1 cellular context compared by ENCODE assay signal in genomic region chr3:10292505-10293419, GRCh38.
TF ChIP-seq lines count a peak whose summit lies in the region.

TSS of gene GHRL (minus strand) at chr3:10292947. CDS start at chr3:10290180, 2,767 bp downstream.

TF ChIP-seq in K562, 482 proteins besides CTCF, POLR2A, EP300 and RAD21 (continued from another document and continues in another):
- no peak for TF ChIP-seq ZNF518B (CRISPR knock-in tag; IDR thresholded peaks at IDR 0.05)
- TF ChIP-seq RCOR1 (IDR thresholded peaks at IDR 0.05; ENCODE audit: borderline replicate concordance in 1 of 2, low read depth in 2 of 2, low read length in 2 of 2) = peak in 1 of 2 experiments; percentile 24; a peak in 1 of 4 replicates
- TF ChIP-seq COPS2 (conservative IDR thresholded peaks at IDR 0.05) = no peak
- no peak for TF ChIP-seq ZNF695 (CRISPR knock-in tag; IDR thresholded peaks at IDR 0.05)
- TF ChIP-seq GABPB1 (CRISPR knock-in tag; IDR thresholded peaks at IDR 0.05) = peak; percentile 63; the same call in 1 of the 2 replicates
- no peak for TF ChIP-seq CHD4 (IDR thresholded peaks at IDR 0.05; ENCODE audit: insufficient read depth, insufficient replicate concordance, low read depth, low read length, poor library complexity, severe bottlenecking)
- no peak for TF ChIP-seq ZNF318 (IDR thresholded peaks at IDR 0.05; ENCODE audit: borderline replicate concordance in 1 of 2, low read depth in 1 of 2)
- peak; percentile 45 for TF ChIP-seq NFE2 (IDR thresholded peaks at IDR 0.05; ENCODE audit: low read depth)
- no peak for TF ChIP-seq ZNF644 (tag; IDR thresholded peaks at IDR 0.05; ENCODE audit: low read depth)
- TF ChIP-seq PCBP1 (IDR thresholded peaks at IDR 0.05; ENCODE audit: low read depth, low read length, poor library complexity, severe bottlenecking) = no peak
- no peak for TF ChIP-seq CREB3 (tag; conservative IDR thresholded peaks at IDR 0.05; ENCODE audit: low read depth)
- TF ChIP-seq JUNB (CRISPR knock-in tag; conservative IDR thresholded peaks at IDR 0.05) = no peak
- TF ChIP-seq ATF3 (IDR thresholded peaks at IDR 0.05) = peak; percentile 70
- TF ChIP-seq ATF3 (CRISPR knock-in tag; conservative IDR thresholded peaks at IDR 0.05) = no peak
- TF ChIP-seq KLF13 (tag; IDR thresholded peaks at IDR 0.05; ENCODE audit: borderline replicate concordance, low read depth) = no peak
- no peak for TF ChIP-seq E4F1 (CRISPR knock-in tag; IDR thresholded peaks at IDR 0.05; ENCODE audit: borderline replicate concordance)
- no peak for TF ChIP-seq YBX1 (IDR thresholded peaks at IDR 0.05)
- TF ChIP-seq ZNF75A (CRISPR knock-in tag; IDR thresholded peaks at IDR 0.05) = no peak
- no peak for TF ChIP-seq EZH2 (IDR thresholded peaks at IDR 0.05; ENCODE audit: borderline replicate concordance, low read depth, low read length)
- TF ChIP-seq NR4A1 (CRISPR knock-in tag; IDR thresholded peaks at IDR 0.05) = no peak
- no peak for TF ChIP-seq NR4A1 (tag; IDR thresholded peaks at IDR 0.05)
- TF ChIP-seq ZNF780A (CRISPR knock-in tag; IDR thresholded peaks at IDR 0.05) = no peak
- TF ChIP-seq MXD1 (CRISPR knock-in tag; IDR thresholded peaks at IDR 0.05; ENCODE audit: borderline replicate concordance, poor library complexity, severe bottlenecking) = no peak
- TF ChIP-seq ZBTB49 (CRISPR knock-in tag; IDR thresholded peaks at IDR 0.05; ENCODE audit: borderline replicate concordance) = no peak
- TF ChIP-seq LARP7 (IDR thresholded peaks at IDR 0.05) = no peak
- TF ChIP-seq DLX4 (CRISPR knock-in tag; IDR thresholded peaks at IDR 0.05) = no peak
- TF ChIP-seq GMEB1 (CRISPR knock-in tag; IDR thresholded peaks at IDR 0.05) = no peak
- no peak for TF ChIP-seq PYGO2 (tag; IDR thresholded peaks at IDR 0.05)
- TF ChIP-seq CCAR2 (IDR thresholded peaks at IDR 0.05; ENCODE audit: low read depth, low read length) = no peak
- TF ChIP-seq ZNF175 (CRISPR knock-in tag; IDR thresholded peaks at IDR 0.05; ENCODE audit: low read depth) = no peak
- TF ChIP-seq ZNF561 (CRISPR knock-in tag; conservative IDR thresholded peaks at IDR 0.05) = no peak
- no peak for TF ChIP-seq HSF4 (CRISPR knock-in tag; IDR thresholded peaks at IDR 0.05; ENCODE audit: borderline replicate concordance)
- TF ChIP-seq GTF2B (IDR thresholded peaks at IDR 0.05; ENCODE audit: extremely low read depth, insufficient read length) = no peak
- TF ChIP-seq RBM39 (optimal IDR thresholded peaks at IDR 0.05; ENCODE audit: low read depth, low read length) = no peak
- no peak for TF ChIP-seq MYC (IDR thresholded peaks at IDR 0.05; ENCODE audit: low read depth, low read length)
- no peak for TF ChIP-seq MYC (CRISPR knock-in tag; IDR thresholded peaks at IDR 0.05; ENCODE audit: borderline replicate concordance, low read depth)
- no peak for TF ChIP-seq SMAD1 (IDR thresholded peaks at IDR 0.05; ENCODE audit: low read depth, low read length, partially characterized antibody)
- no peak for TF ChIP-seq KAT8 (IDR thresholded peaks at IDR 0.05; ENCODE audit: low read depth)
- no peak for TF ChIP-seq ZNF699 (CRISPR knock-in tag; IDR thresholded peaks at IDR 0.05; ENCODE audit: insufficient replicate concordance)
